8 cellular contexts compared by ENCODE assay signal in the genomic region with DNA sequence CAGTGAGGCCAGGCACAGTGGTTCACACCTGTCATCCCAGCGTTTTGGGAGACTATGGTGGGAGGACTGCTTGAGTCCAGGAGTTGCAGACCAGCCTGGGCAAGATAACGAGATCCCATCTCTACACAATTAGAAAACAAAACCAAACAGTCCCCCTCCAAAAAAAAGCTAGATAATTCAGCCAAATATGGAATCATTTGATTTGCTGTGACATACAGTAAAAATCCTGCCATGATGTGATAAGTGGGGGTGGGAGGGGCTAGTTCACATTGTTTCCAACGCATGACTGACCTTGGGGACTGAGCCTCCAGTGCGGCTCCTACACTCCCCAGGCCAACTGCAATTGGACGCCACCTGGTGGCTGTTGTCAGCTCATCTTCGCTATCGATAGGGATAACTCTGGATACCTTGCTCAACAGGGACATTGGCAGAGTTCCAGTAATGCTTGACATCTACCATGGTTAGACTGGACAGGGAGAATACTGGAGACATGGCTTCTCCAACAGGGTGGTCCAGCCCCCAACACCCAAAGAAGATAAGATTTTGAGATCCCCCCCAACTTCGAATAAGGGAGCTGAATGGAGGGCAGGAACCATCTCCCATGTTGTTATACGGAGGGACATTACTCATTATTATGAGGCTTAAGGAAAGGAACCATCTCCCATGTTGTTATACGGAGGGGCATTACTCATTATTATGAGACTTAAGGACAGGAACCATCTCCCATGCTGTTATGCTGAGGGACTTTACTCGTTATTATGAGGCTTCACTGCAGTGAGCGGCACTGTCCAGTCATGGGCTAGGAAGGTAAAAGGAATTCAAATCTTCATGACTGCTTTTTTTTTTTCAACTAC.
DNase-seq lines count a peak whose midpoint lies in the region; ATAC-seq, FAIRE-seq and TF ChIP-seq lines count a peak whose summit lies in the region.

No MANE protein-coding gene starts in this region.

- H3K4me3 ChIP-seq in bronchial epithelial cell (ENCODE audit: low read depth, low read length): no peak overlapping the region
- no peak overlapping the region for H3K4me3 ChIP-seq in keratinocyte (ENCODE audit: control insufficient read depth in 2 of 3, extremely low read depth in 1 of 3, insufficient read depth in 2 of 3, low read depth in 1 of 3, low read length in 3 of 3)

- peak; percentile 36 for ATAC-seq in GM18502 (IDR thresholded peaks at IDR 0.05; ENCODE audit: poor library complexity, unreplicated experiment)
- ATAC-seq in HG03097 (IDR thresholded peaks at IDR 0.05; ENCODE audit: low FRiP score, unreplicated experiment): peak; percentile 5

- DNase-seq in A172 (ENCODE audit: low spot score): peak; percentile 86
- peak; percentile 55 for DNase-seq in NCI-H2171 treated with DMSO at 0.1 percent for 48 hours (lab: John Stamatoyannopoulos, UW)
- peak; percentile 75 for DNase-seq in bronchial epithelial cell (ENCODE audit: low read depth)
- peak; percentile 63 for DNase-seq in keratinocyte (ENCODE audit: low read depth, low spot score)
- peak; percentile 76 for DNase-seq in stimulated activated CD4-positive, alpha-beta T cell treated with anti-CD3 and anti-CD28 coated beads, Interleukin-4, amount 100 ng/mL, for 24 hours

- H3K36me3 ChIP-seq in bronchial epithelial cell (ENCODE audit: control insufficient read depth, insufficient read depth, low read length): no peaks in the 10 kb centered on the region
- no peaks in the 10 kb centered on the region for H3K36me3 ChIP-seq in keratinocyte (ENCODE audit: control insufficient read depth in 2 of 2, extremely low read depth in 1 of 2, insufficient read depth in 2 of 2, low read length in 2 of 2)

- no peaks in the 10 kb centered on the region for H3K79me2 ChIP-seq in keratinocyte (ENCODE audit: control insufficient read depth, insufficient read depth, low read length)

- no peaks in the 10 kb centered on the region for H3K9me1 ChIP-seq in keratinocyte (ENCODE audit: control insufficient read depth, extremely low read depth, insufficient read depth, low read length)

- no peak overlapping the region for H3K4me2 ChIP-seq in keratinocyte (ENCODE audit: control insufficient read depth, extremely low read depth, insufficient read depth, low read depth, low read length)

- TF ChIP-seq CTCF in VCaP (conservative IDR thresholded peaks at IDR 0.05) (peak; percentile 85), bronchial epithelial cell (IDR thresholded peaks at IDR 0.05; ENCODE audit: insufficient read depth, low read length, severe bottlenecking) (peak; percentile 84), keratinocyte (optimal IDR thresholded peaks at IDR 0.05 in 1 of 3, IDR thresholded peaks at IDR 0.05 in 1 of 3, conservative IDR thresholded peaks at IDR 0.05 in 1 of 3; ENCODE audit: extremely low read depth in 1 of 3, insufficient read depth in 2 of 3, low read length in 3 of 3) (peak; percentile 80 to 97 (median 83))

- H3K27me3 ChIP-seq in bronchial epithelial cell (ENCODE audit: control insufficient read depth, insufficient read depth, low read length) (no peaks in the 10 kb centered on the region), keratinocyte (ENCODE audit: control insufficient read depth, extremely low read depth, insufficient read depth, low read length) (no peaks in the 10 kb centered on the region)

- H3K4me1 ChIP-seq in keratinocyte (ENCODE audit: control insufficient read depth, extremely low read depth, insufficient read depth, low read length): peaks cover 17% of the 10 kb centered on the region

- dilution Hi-C loops in keratinocyte (cut with MboI; ENCODE audit: extremely low pct_ligation_motif_present, low sequenced_read_pairs): no loop called here

- H3K27ac ChIP-seq in VCaP: no peak overlapping the region
- no peak overlapping the region for H3K27ac ChIP-seq in keratinocyte (ENCODE audit: control insufficient read depth, insufficient read depth, low read length)

- H3K9me3 ChIP-seq in keratinocyte (ENCODE audit: control insufficient read depth, low read depth, low read length): no peaks in the 10 kb centered on the region

- no peaks in the 10 kb centered on the region for H4K20me1 ChIP-seq in keratinocyte (ENCODE audit: control insufficient read depth, extremely low read depth, insufficient read depth, low read length)

- FAIRE-seq in bronchial epithelial cell (lab: Jason Lieb, UNC): no peak
- FAIRE-seq in keratinocyte (lab: Jason Lieb, UNC): peak; percentile 67

- no peak overlapping the region for H3K9ac ChIP-seq in keratinocyte (ENCODE audit: control insufficient read depth, extremely low read depth, insufficient read depth, low read length)

- H2AFZ ChIP-seq in keratinocyte (ENCODE audit: control insufficient read depth, low read length): no peak overlapping the region
